In genomic region chr16:51630051-51630450, GRCh38 we compare ENCODE assay signal across 23 cellular contexts.
"Had no signal": no experiment of that assay in that cellular context is flagged by ENCODE, and none has a peak within 500 bp of the region (broad histone marks: within the 10 kb centered on the region; RNA-seq: fewer than 3 reads in every experiment).

No MANE protein-coding gene starts in this region.

- H3K27ac Mint-ChIP-seq: naive B cell; nephron progenitor cell; stimulated activated memory B cell treated with anti-CD40 and anti-IgM and Interleukin-4, amounts not matched to agents 10 μg/mL and 1 μg/mL and 100 μg/mL, for 72 hours; stimulated activated naive CD8-positive, alpha-beta T cell treated with anti-CD3 and anti-CD28 coated beads, Interleukin-15, Interleukin-2, amounts not matched to agents 100 ng/mL and 50 ng/mL, for 24 hours had no signal

- H3K27me3 ChIP-seq: neutrophil, right lobe of liver, spleen, tibial nerve had no signal

- H3K4me3 ChIP-seq: coronary artery, lung, psoas muscle, right lobe of liver, spleen, tibial nerve had no signal

- H3K4me3 Mint-ChIP-seq: naive B cell; nephron progenitor cell; stimulated activated memory B cell treated with anti-CD40 and anti-IgM and Interleukin-4, amounts not matched to agents 10 μg/mL and 1 μg/mL and 100 μg/mL, for 72 hours; stimulated activated naive CD8-positive, alpha-beta T cell treated with anti-CD3 and anti-CD28 coated beads, Interleukin-15, Interleukin-2, amounts not matched to agents 100 ng/mL and 50 ng/mL, for 24 hours had no signal

- H3K27ac ChIP-seq: coronary artery, neutrophil, psoas muscle, right lobe of liver, spleen, tibial nerve had no signal

- H3K9me3 ChIP-seq: neutrophil, psoas muscle, right lobe of liver, tibial nerve had no signal

- H3K36me3 ChIP-seq: neutrophil, right lobe of liver, spleen, tibial nerve had no signal

- H3K4me1 Mint-ChIP-seq: naive B cell; stimulated activated memory B cell treated with anti-CD40 and anti-IgM and Interleukin-4, amounts not matched to agents 10 μg/mL and 1 μg/mL and 100 μg/mL, for 72 hours had no signal

- H3K27me3 Mint-ChIP-seq: naive B cell; stimulated activated memory B cell treated with anti-CD40 and anti-IgM and Interleukin-4, amounts not matched to agents 10 μg/mL and 1 μg/mL and 100 μg/mL, for 72 hours; stimulated activated naive CD8-positive, alpha-beta T cell treated with anti-CD3 and anti-CD28 coated beads, Interleukin-15, Interleukin-2, amounts not matched to agents 100 ng/mL and 50 ng/mL, for 24 hours had no signal

- H3K4me1 ChIP-seq: psoas muscle, right lobe of liver, spleen, tibial nerve had no signal

- DNase-seq: effector CD4-positive, alpha-beta T cell; foreskin melanocyte; head of caudate nucleus; hippocampal formation; kidney; left cardiac atrium; left ventricle myocardium superior; mesenchymal stem cell; naive B cell; nephron progenitor cell; psoas muscle; retina; right lobe of liver; spleen; stimulated activated CD4-positive, alpha-beta T cell treated with anti-CD3 and anti-CD28 coated beads, Interleukin-15, amount 100 ng/mL, for 24 hours; stimulated activated CD4-positive, alpha-beta T cell treated with anti-CD3 and anti-CD28 coated beads, Interleukin-1b, Interleukin-23, amount 100 ng/mL, for 48 hours; stimulated activated CD4-positive, alpha-beta T cell treated with anti-CD3 and anti-CD28 coated beads, Interleukin-4, amount 100 ng/mL, for 24 hours had no signal

- H3K36me3 Mint-ChIP-seq: naive B cell; stimulated activated memory B cell treated with anti-CD40 and anti-IgM and Interleukin-4, amounts not matched to agents 10 μg/mL and 1 μg/mL and 100 μg/mL, for 72 hours had no signal
